In the genomic region with DNA sequence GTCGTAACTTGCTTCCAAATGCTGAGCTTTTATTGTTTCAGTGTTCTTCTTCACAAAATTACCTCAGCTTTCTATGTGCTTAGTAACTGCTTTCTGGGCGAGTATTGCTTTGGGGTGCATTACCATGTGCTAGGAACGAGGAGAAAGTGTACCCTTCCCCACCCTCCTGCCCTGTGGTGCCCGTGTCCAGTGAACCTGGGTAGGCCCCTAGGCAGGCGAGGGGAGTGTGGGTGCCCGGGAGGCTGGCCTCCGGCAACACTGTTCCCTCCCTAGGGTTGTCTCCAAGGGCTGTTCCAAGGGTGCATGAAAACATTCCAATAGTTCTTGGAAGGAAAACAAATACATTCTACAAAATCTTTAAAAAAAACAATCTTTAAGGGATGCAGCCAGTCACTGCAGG, we compare ENCODE assay signal across 27 cellular contexts.
"Had no signal": no experiment of that assay in that cellular context is flagged by ENCODE, and none has a peak within 500 bp of the region (broad histone marks: within the 10 kb centered on the region; RNA-seq: fewer than 3 reads in every experiment).

No MANE protein-coding gene starts in this region.

- H3K9me3 ChIP-seq: adrenal gland, body of pancreas, colonic mucosa had no signal

- H3K36me3 ChIP-seq: adrenal gland, colonic mucosa had no signal

- H3K27ac ChIP-seq: adrenal gland, body of pancreas, colonic mucosa, epithelial cell of prostate had no signal

- H3K4me1 ChIP-seq: adrenal gland, body of pancreas, colonic mucosa had no signal

- H3K36me3 Mint-ChIP-seq: activated CD4-positive, alpha-beta memory T cell treated with anti-CD3 and anti-CD28 coated beads for 36 hours; activated naive CD4-positive, alpha-beta T cell treated with anti-CD3 and anti-CD28 coated beads, Interleukin-2, amount 50 U/mL, for 24 hours; activated naive CD8-positive, alpha-beta T cell treated with anti-CD3 and anti-CD28 coated beads for 36 hours had no signal

- ATAC-seq: activated CD4-positive, alpha-beta T cell treated with anti-CD3 and anti-CD28 coated beads for 36 hours; activated naive CD8-positive, alpha-beta T cell treated with anti-CD3 and anti-CD28 coated beads, Interleukin-2, amount 50 U/mL, for 24 hours; body of pancreas had no signal

- H3K4me3 Mint-ChIP-seq: activated CD4-positive, alpha-beta memory T cell treated with anti-CD3 and anti-CD28 coated beads for 36 hours; activated CD4-positive, alpha-beta T cell treated with anti-CD3 and anti-CD28 coated beads for 36 hours; activated CD4-positive, alpha-beta T cell treated with anti-CD3 and anti-CD28 coated beads, Interleukin-2, amount 10 ng/mL, durations not matched to agents 24 days and 14 days; activated naive CD4-positive, alpha-beta T cell treated with anti-CD3 and anti-CD28 coated beads for 36 hours; activated naive CD4-positive, alpha-beta T cell treated with anti-CD3 and anti-CD28 coated beads, Interleukin-2, amount 50 U/mL, for 24 hours; activated naive CD8-positive, alpha-beta T cell treated with anti-CD3 and anti-CD28 coated beads for 36 hours; activated naive CD8-positive, alpha-beta T cell treated with anti-CD3 and anti-CD28 coated beads, Interleukin-2, amount 50 U/mL, for 24 hours; activated T-helper 1 cell treated with anti-CD3 and anti-CD28 coated beads, Interleukin-12 subunit alpha, Interleukin-12 subunit beta, Interleukin-2, Interleukin-4 antibody, amounts not matched to agents 30 ng/mL and 10 ng/mL and 1 ng/mL, durations not matched to agents 14 hours and 24 hours and 36 hours had no signal

- H3K4me3 ChIP-seq: adrenal gland, body of pancreas, colonic mucosa had no signal

- H3K27ac Mint-ChIP-seq: activated CD4-positive, alpha-beta memory T cell treated with anti-CD3 and anti-CD28 coated beads for 36 hours; activated CD4-positive, alpha-beta T cell treated with anti-CD3 and anti-CD28 coated beads for 36 hours; activated CD4-positive, alpha-beta T cell treated with anti-CD3 and anti-CD28 coated beads, Interleukin-2, amount 10 ng/mL, durations not matched to agents 24 days and 14 days; activated naive CD4-positive, alpha-beta T cell treated with anti-CD3 and anti-CD28 coated beads for 36 hours; activated naive CD4-positive, alpha-beta T cell treated with anti-CD3 and anti-CD28 coated beads, Interleukin-2, amount 50 U/mL, for 24 hours; activated naive CD8-positive, alpha-beta T cell treated with anti-CD3 and anti-CD28 coated beads for 36 hours; activated naive CD8-positive, alpha-beta T cell treated with anti-CD3 and anti-CD28 coated beads, Interleukin-2, amount 50 U/mL, for 24 hours; activated T-helper 1 cell treated with anti-CD3 and anti-CD28 coated beads, Interleukin-12 subunit alpha, Interleukin-12 subunit beta, Interleukin-2, Interleukin-4 antibody, amounts not matched to agents 30 ng/mL and 10 ng/mL and 1 ng/mL, durations not matched to agents 14 hours and 24 hours and 36 hours; activated T-helper 2 cell treated with anti-CD3 and anti-CD28 coated beads, Interferon-gamma antibody, Interleukin-2, Interleukin-4, amounts not matched to agents 10 μg/mL and 5 μg/mL and 100 μg/mL, durations not matched to agents 14 hours and 24 hours and 36 hours had no signal

- H3K9me3 Mint-ChIP-seq: activated CD4-positive, alpha-beta memory T cell treated with anti-CD3 and anti-CD28 coated beads for 36 hours; activated CD4-positive, alpha-beta T cell treated with anti-CD3 and anti-CD28 coated beads, Interleukin-2, amount 10 ng/mL, durations not matched to agents 24 days and 14 days; activated naive CD4-positive, alpha-beta T cell treated with anti-CD3 and anti-CD28 coated beads, Interleukin-2, amount 50 U/mL, for 24 hours; activated naive CD8-positive, alpha-beta T cell treated with anti-CD3 and anti-CD28 coated beads, Interleukin-2, amount 50 U/mL, for 24 hours; activated T-helper 1 cell treated with anti-CD3 and anti-CD28 coated beads, Interleukin-12 subunit alpha, Interleukin-12 subunit beta, Interleukin-2, Interleukin-4 antibody, amounts not matched to agents 30 ng/mL and 10 ng/mL and 1 ng/mL, durations not matched to agents 14 hours and 24 hours and 36 hours; activated T-helper 2 cell treated with anti-CD3 and anti-CD28 coated beads, Interferon-gamma antibody, Interleukin-2, Interleukin-4, amounts not matched to agents 10 μg/mL and 5 μg/mL and 100 μg/mL, durations not matched to agents 14 hours and 24 hours and 36 hours had no signal

- FAIRE-seq: endometrium, endothelial cell of umbilical vein, frontal cortex had no signal

- H3K27me3 ChIP-seq: colonic mucosa had no signal

- DNase-seq: activated CD4-positive, alpha-beta memory T cell treated with anti-CD3 and anti-CD28 coated beads for 36 hours; activated CD4-positive, alpha-beta T cell treated with anti-CD3 and anti-CD28 coated beads for 36 hours; activated CD4-positive, alpha-beta T cell treated with anti-CD3 and anti-CD28 coated beads, Interleukin-2, amount 10 ng/mL, durations not matched to agents 24 days and 14 days; activated CD4-positive, CD25-positive, alpha-beta regulatory T cell; activated CD4-positive, CD25-positive, alpha-beta regulatory T cell treated with anti-CD3 and anti-CD28 coated beads, Interleukin-2, amount 50 U/mL, for 72 hours; activated effector memory CD4-positive, alpha-beta T cell treated with anti-CD3 and anti-CD28 coated beads, Interleukin-2, amount 50 U/mL, for 16 hours; activated naive CD4-positive, alpha-beta T cell treated with anti-CD3 and anti-CD28 coated beads for 36 hours; activated naive CD8-positive, alpha-beta T cell treated with anti-CD3 and anti-CD28 coated beads for 36 hours; activated naive CD8-positive, alpha-beta T cell treated with anti-CD3 and anti-CD28 coated beads, Interleukin-2, amount 50 U/mL, for 24 hours; activated T-cell treated with anti-CD3 and anti-CD28 coated beads, Interleukin-2, amount 50 U/mL, for 1 hour; activated T-cell treated with anti-CD3 and anti-CD28 coated beads, Interleukin-2, amount 50 U/mL, for 48 hours; adrenal gland; amygdala; aorta; body of pancreas; caudate nucleus; colonic mucosa; effector CD8-positive, alpha-beta T cell; foreskin fibroblast; T-helper 2 cell had no signal

- H3K4me1 Mint-ChIP-seq: activated CD4-positive, alpha-beta T cell treated with anti-CD3 and anti-CD28 coated beads for 36 hours; activated CD4-positive, alpha-beta T cell treated with anti-CD3 and anti-CD28 coated beads, Interleukin-2, amount 10 ng/mL, durations not matched to agents 24 days and 14 days; activated naive CD4-positive, alpha-beta T cell treated with anti-CD3 and anti-CD28 coated beads, Interleukin-2, amount 50 U/mL, for 24 hours; activated naive CD8-positive, alpha-beta T cell treated with anti-CD3 and anti-CD28 coated beads for 36 hours; activated naive CD8-positive, alpha-beta T cell treated with anti-CD3 and anti-CD28 coated beads, Interleukin-2, amount 50 U/mL, for 24 hours had no signal
